In genomic region chr13:113632706-113633484, GRCh38 we compare ENCODE assay signal across 1 cellular context.
TF ChIP-seq lines count a peak whose summit lies in the region.

No MANE protein-coding gene starts in this region.

TF ChIP-seq in WTC11, 78 proteins besides CTCF, POLR2A, EP300 and RAD21 (continued from another document):
- TF ChIP-seq AFF4 (CRISPR knock-in tag; IDR thresholded peaks at IDR 0.05; ENCODE audit: borderline replicate concordance): no peak
- TF ChIP-seq ERG (CRISPR knock-in tag; IDR thresholded peaks at IDR 0.05): no peak
- TF ChIP-seq TEAD1 (CRISPR knock-in tag; IDR thresholded peaks at IDR 0.05): no peak
- TF ChIP-seq ZNF396 (CRISPR knock-in tag; IDR thresholded peaks at IDR 0.05; ENCODE audit: borderline replicate concordance): no peak
- no peak for TF ChIP-seq HMGA2 (CRISPR knock-in tag; IDR thresholded peaks at IDR 0.05)
TF ChIP-seq in WTC11: peak in this region for 0.
